ENCODE assay signal across 25 cellular contexts in genomic region chr15:43420876-43421275, GRCh38.
"Had no signal": no experiment of that assay in that cellular context is flagged by ENCODE, and none has a peak within 500 bp of the region (broad histone marks: within the 10 kb centered on the region; RNA-seq: fewer than 3 reads in every experiment).

No MANE protein-coding gene starts in this region.

- H3K4me3 Mint-ChIP-seq: activated naive CD8-positive, alpha-beta T cell treated with anti-CD3 and anti-CD28 coated beads, Interleukin-2, amount 10 ng/mL, durations not matched to agents 7 days and 5 days; activated T-cell treated with anti-CD3 and anti-CD28 coated beads, Interleukin-2, amount 50 U/mL, for 4 hours had no signal

- H3K9me3 ChIP-seq: adrenal gland, breast epithelium, MG63, SJSA1 had no signal

- H3K9me3 Mint-ChIP-seq: activated naive CD8-positive, alpha-beta T cell treated with anti-CD3 and anti-CD28 coated beads, Interleukin-2, amount 10 ng/mL, durations not matched to agents 7 days and 5 days; activated T-cell treated with anti-CD3 and anti-CD28 coated beads, Interleukin-2, amount 50 U/mL, for 4 hours; activated T-helper 2 cell treated with anti-CD3 and anti-CD28 coated beads, Interferon-gamma antibody, Interleukin-2, Interleukin-4, amounts not matched to agents 10 μg/mL and 5 μg/mL and 100 μg/mL, durations not matched to agents 14 hours and 24 hours and 36 hours had no signal

- H3K4me1 ChIP-seq: adrenal gland, breast epithelium, SJSA1 had no signal

- H3K27ac ChIP-seq: adrenal gland, breast epithelium, KMS-11, SJSA1 had no signal

- H3K27ac Mint-ChIP-seq: activated naive CD8-positive, alpha-beta T cell treated with anti-CD3 and anti-CD28 coated beads, Interleukin-2, amount 10 ng/mL, durations not matched to agents 7 days and 5 days had no signal

- DNase-seq: activated CD4-positive, alpha-beta T cell treated with anti-CD3 and anti-CD28 coated beads for 4 hours; activated CD8-positive, alpha-beta memory T cell treated with anti-CD3 and anti-CD28 coated beads, Interleukin-2, amount 50 U/mL, for 4 hours; activated gamma-delta T cell treated with Interleukin-2 at 50 U/mL for 16 hours; activated naive CD4-positive, alpha-beta T cell treated with anti-CD3 and anti-CD28 coated beads, Interleukin-2, amount 50 U/mL, for 16 hours; activated naive CD8-positive, alpha-beta T cell treated with anti-CD3 and anti-CD28 coated beads, Interleukin-2, amount 10 ng/mL, durations not matched to agents 7 days and 5 days; activated T-cell treated with anti-CD3 and anti-CD28 coated beads, Interleukin-2, amount 50 U/mL, for 4 hours; adrenal gland; anterior cingulate cortex; caudate nucleus; MG63; MV-4-11; NCI-H1092 treated with DMSO at 0.1 percent for 48 hours; NCI-H1417 treated with DMSO at 0.1 percent for 48 hours; NCI-H1694; NCI-H2029; NCI-H510A treated with DMSO at 0.1 percent for 48 hours; PC-3; SHP77; SW 1271 had no signal

- H3K4me3 ChIP-seq: adrenal gland, breast epithelium, MG63, SJSA1 had no signal

- H3K36me3 ChIP-seq: breast epithelium had no signal

- ATAC-seq: activated CD4-positive, CD25-positive, alpha-beta regulatory T cell treated with anti-CD3 and anti-CD28 coated beads, Interleukin-2, amount 50 U/mL, for 24 hours; activated T-cell treated with anti-CD3 and anti-CD28 coated beads, Interleukin-2, amount 50 U/mL, for 4 hours; PC-3; SK-N-SH treated with all-trans-retinoic acid at 6 μM for 48 hours had no signal

- H3K27me3 Mint-ChIP-seq: activated naive CD8-positive, alpha-beta T cell treated with anti-CD3 and anti-CD28 coated beads, Interleukin-2, amount 10 ng/mL, durations not matched to agents 7 days and 5 days had no signal

- H3K27me3 ChIP-seq: adrenal gland, breast epithelium, MG63, SJSA1 had no signal
